ENCODE assay signal across 24 cellular contexts in genomic region chr2:237929979-237930378, GRCh38. TPM values are rescaled to one million over a fixed set of nuclear protein-coding genes. Genes with fewer than 3 reads are reported as not detected.
DNase-seq lines count a peak whose midpoint lies in the region; ATAC-seq and TF ChIP-seq lines count a peak whose summit lies in the region.
"Had no signal": no experiment of that assay in that cellular context is flagged by ENCODE, and none has a peak within 500 bp of the region (broad histone marks: within the 10 kb centered on the region; RNA-seq: fewer than 3 reads in every experiment).

No MANE protein-coding gene starts in this region.

- H3K4me3 Mint-ChIP-seq in dendritic cell treated with granulocyte-macrophage colony-stimulating factor and Interleukin-4, amounts not matched to agents 40 ng/mL and 50 ng/mL, for 4 days, result no peak overlapping the region
- H3K4me3 Mint-ChIP-seq in stimulated activated naive B cell treated with anti-CD40 and anti-IgM and Interleukin-4, amounts not matched to agents 10 μg/mL and 1 μg/mL and 100 μg/mL, for 72 hours, result no peak overlapping the region
- H3K4me3 Mint-ChIP-seq: CD14-positive monocyte; CD4-positive, alpha-beta T cell; CD8-positive, alpha-beta memory T cell had no signal

- no peak for DNase-seq in IMR-90
- DNase-seq in sciatic nerve (ENCODE audit: low spot score), result peak; percentile 22
- no peak for DNase-seq in stimulated activated naive B cell treated with anti-CD40 and anti-IgM and Interleukin-4, amounts not matched to agents 10 μg/mL and 1 μg/mL and 100 μg/mL, for 72 hours
- no peak for DNase-seq in NCI-H1417 treated with DMSO at 0.1 percent for 48 hours (lab: John Stamatoyannopoulos, UW)
- no peak for DNase-seq in NCI-H226
- DNase-seq in NCI-H446 treated with DMSO at 0.1 percent for 48 hours (lab: John Stamatoyannopoulos, UW), result no peak
- DNase-seq: 8988T; ACHN; AML-193; BE2C; CD4-positive, alpha-beta T cell; CD8-positive, alpha-beta memory T cell; DMS 273 treated with DMSO at 0.1 percent for 48 hours; DMS79; EL; GDM1; GM23248; H7; HCEC 1CT had no signal

- H4K5ac ChIP-seq in IMR-90 (ENCODE audit: low read depth, low read length), result no peak overlapping the region

- H3K14ac ChIP-seq in IMR-90 (replicated peaks; ENCODE audit: low read depth, low read length), result no peak overlapping the region

- peak overlapping the region; percentile 82 for H3K27ac Mint-ChIP-seq in dendritic cell treated with granulocyte-macrophage colony-stimulating factor and Interleukin-4, amounts not matched to agents 40 ng/mL and 50 ng/mL, for 4 days
- H3K27ac Mint-ChIP-seq in stimulated activated naive B cell treated with anti-CD40 and anti-IgM and Interleukin-4, amounts not matched to agents 10 μg/mL and 1 μg/mL and 100 μg/mL, for 72 hours, result peak overlapping the region; percentile 39
- H3K27ac Mint-ChIP-seq: CD4-positive, alpha-beta T cell had no signal

- no peak overlapping the region for H3K23ac ChIP-seq in IMR-90 (ENCODE audit: low read depth, low read length)

- no peak for TF ChIP-seq CTCF in IMR-90 (conservative IDR thresholded peaks at IDR 0.05; ENCODE audit: low read depth, low read length)

- peaks cover 13% of the 10 kb centered on the region for H3K9me1 ChIP-seq in IMR-90 (ENCODE audit: insufficient read depth, low read length)

- no peak overlapping the region; the same call in 1 of the 2 replicates for H3K18ac ChIP-seq in IMR-90 (ENCODE audit: low read depth, low read length)

- H2BK20ac ChIP-seq in IMR-90 (ENCODE audit: low read depth, low read length), result peak overlapping the region; percentile 20; the same call in 1 of the 2 replicates

- H3K27me3 Mint-ChIP-seq in dendritic cell treated with granulocyte-macrophage colony-stimulating factor and Interleukin-4, amounts not matched to agents 40 ng/mL and 50 ng/mL, for 4 days, result peaks cover 27% of the 10 kb centered on the region
- peaks cover 12 to 17% of the 10 kb centered on the region in 2 donors for H3K27me3 Mint-ChIP-seq in stimulated activated naive B cell treated with anti-CD40 and anti-IgM and Interleukin-4, amounts not matched to agents 10 μg/mL and 1 μg/mL and 100 μg/mL, for 72 hours

- peaks cover 4% of the 10 kb centered on the region for H3K36me3 Mint-ChIP-seq in dendritic cell treated with granulocyte-macrophage colony-stimulating factor and Interleukin-4, amounts not matched to agents 40 ng/mL and 50 ng/mL, for 4 days (ENCODE audit: low read depth)
- H3K36me3 Mint-ChIP-seq in stimulated activated naive B cell treated with anti-CD40 and anti-IgM and Interleukin-4, amounts not matched to agents 10 μg/mL and 1 μg/mL and 100 μg/mL, for 72 hours, result peaks cover 0 to 13% of the 10 kb centered on the region in 2 donors
- H3K36me3 Mint-ChIP-seq: CD14-positive monocyte; CD8-positive, alpha-beta memory T cell had no signal

- H3K4me1 ChIP-seq in IMR-90 (ENCODE audit: control insufficient read depth, insufficient read depth, low read length), result peaks cover 16% of the 10 kb centered on the region
- H3K4me1 ChIP-seq: A549 had no signal

- no peaks in the 10 kb centered on the region for H3K27me3 ChIP-seq in IMR-90 (ENCODE audit: control insufficient read depth, insufficient read depth, low read length)
- H3K27me3 ChIP-seq: BE2C; BLaER1 treated with 17β-estradiol and CSF1 and Interleukin-3, amounts not matched to agents 10 nM and 100 nM had no signal

- H3K36me3 ChIP-seq in IMR-90 (ENCODE audit: control insufficient read depth, insufficient read depth, low read length), result no peaks in the 10 kb centered on the region
- H3K36me3 ChIP-seq: BE2C had no signal

- peaks cover 40% of the 10 kb centered on the region for H3K4me1 Mint-ChIP-seq in dendritic cell treated with granulocyte-macrophage colony-stimulating factor and Interleukin-4, amounts not matched to agents 40 ng/mL and 50 ng/mL, for 4 days (ENCODE audit: low read depth)
- H3K4me1 Mint-ChIP-seq in stimulated activated naive B cell treated with anti-CD40 and anti-IgM and Interleukin-4, amounts not matched to agents 10 μg/mL and 1 μg/mL and 100 μg/mL, for 72 hours, result peaks cover 16 to 40% of the 10 kb centered on the region in 2 donors

- H2BK5ac ChIP-seq in IMR-90 (ENCODE audit: low read depth, low read length, poor library complexity, severe bottlenecking), result no peak overlapping the region

- WGBS in IMR-90 (ENCODE audit: extremely low coverage in 2 of 2, insufficient read length in 1 of 2), 2 experiments, result 94% methylated on average over 3 of the region's 9 CpGs; no CpG with 5 or more reads in 1 of the 2 experiments

- H2BK15ac ChIP-seq in IMR-90 (ENCODE audit: low read depth, low read length), result 0 out of 3 replicates have a peak overlapping the region, but pooled peaks have one; percentile 27

- H3K4me2 ChIP-seq in IMR-90 (ENCODE audit: low read depth, low read length), result no peak overlapping the region
- H3K4me2 ChIP-seq: A549 had no signal

- no peak for TF ChIP-seq POLR2A in IMR-90 (IDR thresholded peaks at IDR 0.05; ENCODE audit: low read depth, low read length)

- H4K91ac ChIP-seq in IMR-90 (ENCODE audit: insufficient read depth, low read depth, low read length), result no peak overlapping the region

- H3K27ac ChIP-seq in IMR-90 (ENCODE audit: insufficient read depth, low read length), result no peak overlapping the region
- H3K27ac ChIP-seq: A549; BLaER1 treated with 17β-estradiol and CSF1 and Interleukin-3, amounts not matched to agents 10 nM and 100 nM; GM23248 had no signal

- ATAC-seq in IMR-90 (ENCODE audit: low read depth) (no peak), sciatic nerve (no peak)
- ATAC-seq in stimulated activated naive B cell treated with anti-CD40 and anti-IgM and Interleukin-4, amounts not matched to agents 10 μg/mL and 1 μg/mL and 100 μg/mL, for 72 hours (replicated peaks), result no peak
- ATAC-seq: A549, GM12878 had no signal

- in situ Hi-C loops in IMR-90 (cut with MboI; ENCODE audit: low sequenced_read_pairs), result no loop called here

- H3K4ac ChIP-seq in IMR-90 (ENCODE audit: low read depth, low read length), result no peak overlapping the region

- dilution Hi-C loops in IMR-90 (cut with HindIII; ENCODE audit: low sequenced_read_pairs, unreplicated experiment), result no loop called here

- no peak overlapping the region for H2AFZ ChIP-seq in IMR-90 (replicated peaks; ENCODE audit: low read length, poor library complexity)
- H2AFZ ChIP-seq: GM23248 had no signal

- POLR2A ChIA-PET in IMR-90 (lab: Charles Lee; ENCODE audit: unreplicated experiment), result no interaction called here

- no peak overlapping the region for H4K8ac ChIP-seq in IMR-90 (ENCODE audit: low read depth in 2 of 2, low read length in 2 of 2)

- no peak overlapping the region for H3K56ac ChIP-seq in IMR-90 (ENCODE audit: extremely low read depth, insufficient read depth, low read length)

- TF ChIP-seq RAD21 in IMR-90 (IDR thresholded peaks at IDR 0.05; ENCODE audit: low read length), result no peak

- intact Hi-C loops in IMR-90 (cut with micrococcal nuclease) (loop anchor here (5.0 kb wide), 1 partner anchor 67 kb away; no protein-coding TSS in a partner anchor), sciatic nerve (cut with DNase I) (no loop called here)
- intact Hi-C loops in dendritic cell treated with granulocyte-macrophage colony-stimulating factor and Interleukin-4, amounts not matched to agents 40 ng/mL and 50 ng/mL, for 4 days (cut with micrococcal nuclease), result loop anchor here (5.0 kb wide), 1 partner anchor 37 kb away; the partner anchor contains the start of gene UBE2F

- H3K9ac ChIP-seq in IMR-90 (ENCODE audit: low read depth, low read length), result no peak overlapping the region
- H3K9ac ChIP-seq: BLaER1 treated with 17β-estradiol and CSF1 and Interleukin-3, amounts not matched to agents 10 nM and 100 nM; GM23248 had no signal

- H2BK120ac ChIP-seq in IMR-90 (ENCODE audit: low read depth, low read length), result no peak overlapping the region; the same call in 1 of the 2 replicates

- H3K9me3 ChIP-seq in IMR-90 (ENCODE audit: control insufficient read depth, insufficient read depth, low read length), result no peaks in the 10 kb centered on the region
- H3K9me3 ChIP-seq: A549, BE2C had no signal

- no peak overlapping the region; the same call in 1 of the 2 replicates for H2AK5ac ChIP-seq in IMR-90 (ENCODE audit: low read depth, low read length)

- H3K9me3 Mint-ChIP-seq in dendritic cell treated with granulocyte-macrophage colony-stimulating factor and Interleukin-4, amounts not matched to agents 40 ng/mL and 50 ng/mL, for 4 days, result peaks cover 15% of the 10 kb centered on the region
- peaks cover 0 to 4% of the 10 kb centered on the region in 2 donors for H3K9me3 Mint-ChIP-seq in stimulated activated naive B cell treated with anti-CD40 and anti-IgM and Interleukin-4, amounts not matched to agents 10 μg/mL and 1 μg/mL and 100 μg/mL, for 72 hours
- H3K9me3 Mint-ChIP-seq: CD4-positive, alpha-beta T cell; CD8-positive, alpha-beta memory T cell had no signal

- H3K4me3 ChIP-seq in IMR-90 (ENCODE audit: insufficient read depth, low read depth, low read length), result no peak overlapping the region
- H3K4me3 ChIP-seq: A549; BLaER1 treated with 17β-estradiol and CSF1 and Interleukin-3, amounts not matched to agents 10 nM and 100 nM; GM12878; GM23248 had no signal

- BruUV-seq in IMR-90 (replicated peaks; lab: Mats Ljungman, UMichigan), result no TSS peak

- CTCF ChIA-PET in IMR-90 (lab: Yijun Ruan, JAX), result no interaction called here

- peaks cover 8% of the 10 kb centered on the region for H4K20me1 ChIP-seq in IMR-90 (ENCODE audit: insufficient read depth, low read length)
- H4K20me1 ChIP-seq: BLaER1 treated with 17β-estradiol and CSF1 and Interleukin-3, amounts not matched to agents 10 nM and 100 nM had no signal

- no peak overlapping the region for H2AK9ac ChIP-seq in IMR-90 (replicated peaks; ENCODE audit: low read depth, low read length, poor library complexity)

- H3K79me1 ChIP-seq in IMR-90 (ENCODE audit: low read depth in 1 of 2, low read length in 2 of 2), result no peaks in the 10 kb centered on the region

TF ChIP-seq in IMR-90, 13 proteins besides CTCF, POLR2A, EP300 and RAD21 (continues in another document):
- TF ChIP-seq NFE2L2 (IDR thresholded peaks at IDR 0.05; ENCODE audit: low read depth, low read length) (no peak), USF2 (IDR thresholded peaks at IDR 0.05; ENCODE audit: low read depth, low read length) (no peak), MAFK (IDR thresholded peaks at IDR 0.05; ENCODE audit: low read depth, low read length) (no peak), RFX5 (IDR thresholded peaks at IDR 0.05; ENCODE audit: low read depth, low read length) (no peak), FOS (IDR thresholded peaks at IDR 0.05; ENCODE audit: low read depth, low read length) (no peak), CEBPB (IDR thresholded peaks at IDR 0.05; ENCODE audit: low read depth, low read length) (no peak)

RNA-seq across cellular contexts. Expression of gene UBE2F, which starts 36.8 kb away (rescaled TPM):
- total RNA-seq in IMR-90 (2012; rRNA removed) (44.6 and 59.4 TPM in 2 replicates), sciatic nerve (32.6 TPM)
- 53.5 and 59.8 TPM in 2 replicates for polyA plus RNA-seq in IMR-90 (2012; rRNA removed)
- polyA plus RNA-seq in IMR-90 (2012; cell fraction: cytosol; rRNA removed), result 23.3 and 29.7 TPM in 2 replicates
- polyA plus RNA-seq in IMR-90 (2012; cell fraction: nucleus; rRNA removed; ENCODE audit: low replicate concordance), result 12.9 and 38.5 TPM in 2 replicates
